Comparison of ENCODE assay signal across 8 cellular contexts in genomic region chr3:197949191-197949766, GRCh38. TPM values are rescaled to one million over a fixed set of nuclear protein-coding genes. Genes with fewer than 3 reads are reported as not detected.
DNase-seq lines count a peak whose midpoint lies in the region; ATAC-seq, FAIRE-seq and TF ChIP-seq lines count a peak whose summit lies in the region.

No MANE protein-coding gene starts in this region.

- H3K27ac ChIP-seq in CD4-positive, CD25-positive, alpha-beta regulatory T cell (ENCODE audit: insufficient read depth, low read length, poor library complexity, severe bottlenecking): peak overlapping the region; percentile 94
- peak overlapping the region; percentile 81 for H3K27ac ChIP-seq in KMS-11

- H3K4me1 Mint-ChIP-seq in CD4-positive, CD25-positive, alpha-beta regulatory T cell: peaks cover 20 to 48% (median 33%) of the 10 kb centered on the region in 4 donors
- H3K4me1 Mint-ChIP-seq in dendritic cell treated with granulocyte-macrophage colony-stimulating factor and Interleukin-4, amounts not matched to agents 40 ng/mL and 50 ng/mL, for 4 days (ENCODE audit: low read depth): peaks cover 39% of the 10 kb centered on the region
- peaks cover 40% of the 10 kb centered on the region for H3K4me1 Mint-ChIP-seq in nephron progenitor cell

- DNase-seq in CD4-positive, CD25-positive, alpha-beta regulatory T cell: no peak
- DNase-seq in nephron progenitor cell (no peak), dedifferentiated amniotic fluid mesenchymal stem cell (ENCODE audit: extremely low spot score) (no peak), HTR-8/SVneo (ENCODE audit: insufficient read length, low spot score) (no peak)
- no peak for DNase-seq in stimulated activated CD4-positive, alpha-beta T cell treated with anti-CD3 and anti-CD28 coated beads, Interleukin-2, amount 100 ng/mL, for 48 hours

- no peak for ATAC-seq in CD4-positive, CD25-positive, alpha-beta regulatory T cell (ENCODE audit: low read depth in 2 of 2)
- ATAC-seq in GM21825 (IDR thresholded peaks at IDR 0.05; ENCODE audit: unreplicated experiment): no peak

- H3K4me3 Mint-ChIP-seq in CD4-positive, CD25-positive, alpha-beta regulatory T cell: peak overlapping the region; percentile 91 to 99 (median 98)
- H3K4me3 Mint-ChIP-seq in dendritic cell treated with granulocyte-macrophage colony-stimulating factor and Interleukin-4, amounts not matched to agents 40 ng/mL and 50 ng/mL, for 4 days: peak overlapping the region; percentile 99
- H3K4me3 Mint-ChIP-seq in nephron progenitor cell: peak overlapping the region; percentile 98

- peaks cover 41% of the 10 kb centered on the region for H3K79me2 ChIP-seq in KMS-11 (ENCODE audit: insufficient read depth, low read depth)

- peak overlapping the region; percentile 97 for H3K9ac ChIP-seq in KMS-11

- peak overlapping the region; percentile 100 for H3K4me3 ChIP-seq in CD4-positive, CD25-positive, alpha-beta regulatory T cell (ENCODE audit: low read depth, low read length)
- no peak overlapping the region for H3K4me3 ChIP-seq in KMS-11 (IDR thresholded peaks at IDR 0.05; ENCODE audit: insufficient read depth, low read depth, low read length)

- H3K27me3 Mint-ChIP-seq in CD4-positive, CD25-positive, alpha-beta regulatory T cell: no peaks in the 10 kb centered on the region
- H3K27me3 Mint-ChIP-seq in dendritic cell treated with granulocyte-macrophage colony-stimulating factor and Interleukin-4, amounts not matched to agents 40 ng/mL and 50 ng/mL, for 4 days: peaks cover 1% of the 10 kb centered on the region
- peaks cover 10% of the 10 kb centered on the region for H3K27me3 Mint-ChIP-seq in nephron progenitor cell (ENCODE audit: low read depth, poor library complexity)

- peaks cover 29% of the 10 kb centered on the region for H3K36me3 ChIP-seq in CD4-positive, CD25-positive, alpha-beta regulatory T cell (ENCODE audit: control insufficient read depth, insufficient read depth, low read length)
- peaks cover 33% of the 10 kb centered on the region; the same call in 1 of the 2 replicates for H3K36me3 ChIP-seq in KMS-11 (ENCODE audit: insufficient read depth)

- no peaks in the 10 kb centered on the region for H3K9me3 ChIP-seq in CD4-positive, CD25-positive, alpha-beta regulatory T cell (ENCODE audit: control insufficient read depth in 2 of 2, low read length in 2 of 2)

- H2AFZ ChIP-seq in KMS-11 (ENCODE audit: low read depth): peak overlapping the region; percentile 41

- peak overlapping the region; percentile 99 to 100 (median 99) for H3K27ac Mint-ChIP-seq in CD4-positive, CD25-positive, alpha-beta regulatory T cell
- H3K27ac Mint-ChIP-seq in dendritic cell treated with granulocyte-macrophage colony-stimulating factor and Interleukin-4, amounts not matched to agents 40 ng/mL and 50 ng/mL, for 4 days: peak overlapping the region; percentile 94
- peak overlapping the region; percentile 100 for H3K27ac Mint-ChIP-seq in nephron progenitor cell

- no peak for FAIRE-seq in HTR-8/SVneo (lab: Jason Lieb, UNC)

- intact Hi-C loops in dendritic cell treated with granulocyte-macrophage colony-stimulating factor and Interleukin-4, amounts not matched to agents 40 ng/mL and 50 ng/mL, for 4 days (cut with micrococcal nuclease): loop anchor here (10.0 kb wide), 1 partner anchor 64 kb away; no protein-coding TSS in a partner anchor

- H3K36me3 Mint-ChIP-seq in CD4-positive, CD25-positive, alpha-beta regulatory T cell: peaks cover 17% of the 10 kb centered on the region
- peaks cover 52% of the 10 kb centered on the region for H3K36me3 Mint-ChIP-seq in dendritic cell treated with granulocyte-macrophage colony-stimulating factor and Interleukin-4, amounts not matched to agents 40 ng/mL and 50 ng/mL, for 4 days (ENCODE audit: low read depth)
- peaks cover 31% of the 10 kb centered on the region for H3K36me3 Mint-ChIP-seq in nephron progenitor cell (ENCODE audit: low read depth)

- H3K9me3 Mint-ChIP-seq in CD4-positive, CD25-positive, alpha-beta regulatory T cell: no peaks in the 10 kb centered on the region
- H3K9me3 Mint-ChIP-seq in dendritic cell treated with granulocyte-macrophage colony-stimulating factor and Interleukin-4, amounts not matched to agents 40 ng/mL and 50 ng/mL, for 4 days: no peaks in the 10 kb centered on the region
- H3K9me3 Mint-ChIP-seq in nephron progenitor cell: no peaks in the 10 kb centered on the region

- no peak for TF ChIP-seq CTCF in KMS-11 (conservative IDR thresholded peaks at IDR 0.05; ENCODE audit: low read depth, low read length)
- no peak for TF ChIP-seq CTCF in nephron progenitor cell (IDR thresholded peaks at IDR 0.05)

- H4K20me1 ChIP-seq in KMS-11 (ENCODE audit: insufficient read depth): 0 out of 2 replicates have a peak, but pooled peaks cover 3% of the 10 kb centered on the region

- peak overlapping the region; percentile 85 for H3K4me2 ChIP-seq in KMS-11

- peaks cover 46% of the 10 kb centered on the region for H3K4me1 ChIP-seq in CD4-positive, CD25-positive, alpha-beta regulatory T cell (ENCODE audit: control insufficient read depth, insufficient read depth, low read length, poor library complexity, severe bottlenecking)
- peaks cover 22% of the 10 kb centered on the region for H3K4me1 ChIP-seq in KMS-11 (ENCODE audit: low read depth, poor library complexity, severe bottlenecking)

- H3K27me3 ChIP-seq in CD4-positive, CD25-positive, alpha-beta regulatory T cell (ENCODE audit: control insufficient read depth, insufficient read depth, low read length): no peaks in the 10 kb centered on the region
- H3K27me3 ChIP-seq in KMS-11 (ENCODE audit: insufficient read depth, low read depth): no peaks in the 10 kb centered on the region

RNA-seq across cellular contexts. Expression of gene RPL35A, which starts 0.7 kb away (rescaled TPM):
- total RNA-seq in CD4-positive, CD25-positive, alpha-beta regulatory T cell: 1,211 TPM
- 1,000 to 10,000 TPM; 1,609 to 2,226 (median 1,937) TPM for polyA plus RNA-seq in CD4-positive, CD25-positive, alpha-beta regulatory T cell

RNA-seq across cellular contexts. Expression of gene LMLN, which starts 10.7 kb away (rescaled TPM):
- total RNA-seq in CD4-positive, CD25-positive, alpha-beta regulatory T cell: 2.5 TPM
- 1 to 10 TPM in 3 of 4 donors, under 1 TPM in 1; 0.57 to 2.3 (median 1.4) TPM for polyA plus RNA-seq in CD4-positive, CD25-positive, alpha-beta regulatory T cell
